13 cellular contexts compared by ENCODE assay signal in genomic region chr2:202762546-202762945, GRCh38.
A peak's percentile ranks its signal among the peaks of the same experiment; 100 is the strongest.
DNase-seq lines count a peak whose midpoint lies in the region; TF ChIP-seq lines count a peak whose summit lies in the region.
"Had no signal": no experiment of that assay in that cellular context is flagged by ENCODE, and none has a peak within 500 bp of the region (broad histone marks: within the 10 kb centered on the region; RNA-seq: fewer than 3 reads in every experiment).

No MANE protein-coding gene starts in this region.

- in situ Hi-C loops in GM13977 (cut with MboI; ENCODE audit: low pct_unique_long_range_greater_than_20kb, low sequenced_read_pairs, unreplicated experiment): no loop called here

- peaks cover 17% of the 10 kb centered on the region for H3K36me3 Mint-ChIP-seq in activated naive CD4-positive, alpha-beta T cell treated with anti-CD3 and anti-CD28 coated beads, Interleukin-2, amount 50 U/mL, for 24 hours

- no peak for DNase-seq in activated naive CD4-positive, alpha-beta T cell treated with Interleukin-2 at 50 U/mL for 16 hours
- DNase-seq in SKM-1 treated with dmso at 0.1 percent for 144 hours (lab: John Stamatoyannopoulos, UW; ENCODE audit: unreplicated experiment) (peak; percentile 21), fibroblast of villous mesenchyme (ENCODE audit: low read depth) (peak; percentile 28), stomach (no peak), GM13977 (ENCODE audit: low spot score) (no peak), NCI-H1930 (lab: John Stamatoyannopoulos, UW) (no peak), AML-193 (lab: John Stamatoyannopoulos, UW) (no peak)
- DNase-seq: cerebellar nuclear complex, DMS 273 treated with DMSO at 0.1 percent for 48 hours, foreskin keratinocyte, NCI-H1105 treated with DMSO at 0.1 percent for 48 hours, SJCRH30 had no signal

- intact Hi-C loops in stomach (cut with DNase I; ENCODE audit: low total_unique reads): no loop called here

- no peak overlapping the region for H3K27ac ChIP-seq in stomach
- H3K27ac ChIP-seq: foreskin keratinocyte, SJCRH30 had no signal

- H3K4me3 Mint-ChIP-seq in activated naive CD4-positive, alpha-beta T cell treated with anti-CD3 and anti-CD28 coated beads, Interleukin-2, amount 50 U/mL, for 24 hours: peak overlapping the region; percentile 58

- peaks cover 55% of the 10 kb centered on the region for H3K4me1 Mint-ChIP-seq in activated naive CD4-positive, alpha-beta T cell treated with anti-CD3 and anti-CD28 coated beads, Interleukin-2, amount 50 U/mL, for 24 hours

- TF ChIP-seq POLR2A in stomach (IDR thresholded peaks at IDR 0.05): no peak

- 34 to 63% (median 50%) methylated on average over 4 of the region's 4 CpGs for WGBS in stomach, 5 donors

- H3K4me3 ChIP-seq in fibroblast of villous mesenchyme (ENCODE audit: low read depth, low read length) (no peak overlapping the region), stomach (no peak overlapping the region)
- H3K4me3 ChIP-seq: SJCRH30 had no signal

- TF ChIP-seq CTCF in fibroblast of villous mesenchyme (IDR thresholded peaks at IDR 0.05; ENCODE audit: insufficient read depth, low read depth, low read length) (no peak), stomach (IDR thresholded peaks at IDR 0.05) (no peak), GM13977 (IDR thresholded peaks at IDR 0.05; ENCODE audit: extremely low read depth, insufficient read depth, missing control alignments) (no peak)

- H3K27me3 ChIP-seq in stomach: no peaks in the 10 kb centered on the region
- H3K27me3 ChIP-seq: foreskin keratinocyte, SJCRH30 had no signal

- no peaks in the 10 kb centered on the region for H3K9me3 Mint-ChIP-seq in activated naive CD4-positive, alpha-beta T cell treated with anti-CD3 and anti-CD28 coated beads, Interleukin-2, amount 50 U/mL, for 24 hours

- H3K9me3 ChIP-seq in stomach: no peaks in the 10 kb centered on the region
- H3K9me3 ChIP-seq: SJCRH30 had no signal

- H3K27me3 Mint-ChIP-seq in activated naive CD4-positive, alpha-beta T cell treated with anti-CD3 and anti-CD28 coated beads, Interleukin-2, amount 50 U/mL, for 24 hours: no peaks in the 10 kb centered on the region

- H3K27ac Mint-ChIP-seq in activated naive CD4-positive, alpha-beta T cell treated with anti-CD3 and anti-CD28 coated beads, Interleukin-2, amount 50 U/mL, for 24 hours: peak overlapping the region; percentile 94

- peaks cover 3 to 50% (median 24%) of the 10 kb centered on the region in 4 donors for H3K36me3 ChIP-seq in stomach
- H3K36me3 ChIP-seq: SJCRH30 had no signal

- peaks cover 4 to 18% (median 14%) of the 10 kb centered on the region in 4 donors for H3K4me1 ChIP-seq in stomach
- H3K4me1 ChIP-seq: foreskin keratinocyte, SJCRH30 had no signal

- TF ChIP-seq EP300 in stomach (IDR thresholded peaks at IDR 0.05): no peak

Comparison
In these comparisons a context has a peak if more than half of its experiments do, and no peak if none do; other contexts are left out.
1. DNase-seq: peak in SKM-1 treated with dmso at 0.1 percent for 144 hours (single experiment) and fibroblast of villous mesenchyme (single experiment); none in activated naive CD4-positive, alpha-beta T cell treated with Interleukin-2 at 50 U/mL for 16 hours (single experiment), stomach (single experiment), GM13977 (single experiment), NCI-H1930 (0 of 2) and AML-193 (0 of 2).